In the genomic region with DNA sequence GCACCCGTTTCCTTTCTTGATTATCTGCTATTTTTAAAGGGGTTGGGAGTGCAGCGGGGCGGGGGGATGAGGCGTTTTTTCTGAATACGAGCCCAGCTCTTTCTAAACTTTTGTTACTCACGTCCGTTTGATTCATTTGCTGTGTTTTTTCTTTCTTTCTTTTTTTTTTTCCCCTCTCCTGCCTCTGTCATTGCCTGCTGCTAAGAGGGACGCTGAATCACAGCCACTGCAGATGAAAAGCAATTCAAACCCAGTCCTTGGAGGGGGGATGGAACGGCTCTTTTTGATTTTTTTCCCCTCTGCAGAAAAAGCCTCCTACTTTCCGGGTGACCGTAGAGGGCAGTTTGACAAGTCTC, we compare ENCODE assay signal across 1 cellular context.
TF ChIP-seq lines count a peak whose summit lies in the region.

No MANE protein-coding gene starts in this region.

TF ChIP-seq in H1, 55 proteins besides CTCF, POLR2A, EP300 and RAD21:
- no peak for TF ChIP-seq NANOG (IDR thresholded peaks at IDR 0.05; ENCODE audit: insufficient read depth, low read depth, low read length, poor library complexity, severe bottlenecking)
- no peak for TF ChIP-seq SIRT6 (IDR thresholded peaks at IDR 0.05; ENCODE audit: low read length)
- no peak for TF ChIP-seq KDM1A (IDR thresholded peaks at IDR 0.05; ENCODE audit: borderline replicate concordance, low read length)
- TF ChIP-seq SAP30 (IDR thresholded peaks at IDR 0.05; ENCODE audit: insufficient read depth, insufficient replicate concordance, low read length) = no peak
- no peak for TF ChIP-seq KDM4A (IDR thresholded peaks at IDR 0.05; ENCODE audit: low read depth, low read length, severe bottlenecking)
- no peak for TF ChIP-seq TAF7 (optimal IDR thresholded peaks at IDR 0.05; ENCODE audit: borderline replicate concordance, low read depth, low read length)
- TF ChIP-seq PHF8 (conservative IDR thresholded peaks at IDR 0.05; ENCODE audit: low read depth, low read length) = no peak
- TF ChIP-seq, protein P1, sequence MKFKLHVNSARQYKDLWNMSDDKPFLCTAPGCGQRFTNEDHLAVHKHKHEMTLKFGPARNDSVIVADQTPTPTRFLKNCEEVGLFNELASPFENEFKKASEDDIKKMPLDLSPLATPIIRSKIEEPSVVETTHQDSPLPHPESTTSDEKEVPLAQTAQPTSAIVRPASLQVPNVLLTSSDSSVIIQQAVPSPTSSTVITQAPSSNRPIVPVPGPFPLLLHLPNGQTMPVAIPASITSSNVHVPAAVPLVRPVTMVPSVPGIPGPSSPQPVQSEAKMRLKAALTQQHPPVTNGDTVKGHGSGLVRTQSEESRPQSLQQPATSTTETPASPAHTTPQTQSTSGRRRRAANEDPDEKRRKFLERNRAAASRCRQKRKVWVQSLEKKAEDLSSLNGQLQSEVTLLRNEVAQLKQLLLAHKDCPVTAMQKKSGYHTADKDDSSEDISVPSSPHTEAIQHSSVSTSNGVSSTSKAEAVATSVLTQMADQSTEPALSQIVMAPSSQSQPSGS (IDR thresholded peaks at IDR 0.05; ENCODE audit: low read length) = no peak
- TF ChIP-seq SRF (IDR thresholded peaks at IDR 0.05; ENCODE audit: low read depth, low read length) = no peak
- TF ChIP-seq BCL11A (IDR thresholded peaks at IDR 0.05; ENCODE audit: low read depth in 2 of 2, low read length in 2 of 2) = no peak
- TF ChIP-seq SIN3A (conservative IDR thresholded peaks at IDR 0.05 in 1 of 2, IDR thresholded peaks at IDR 0.05 in 1 of 2; ENCODE audit: low read depth in 1 of 2, low read length in 2 of 2) = no peak
- TF ChIP-seq TBP (IDR thresholded peaks at IDR 0.05; ENCODE audit: low read depth, low read length) = no peak
- TF ChIP-seq HDAC6 (IDR thresholded peaks at IDR 0.05; ENCODE audit: low read depth, low read length) = no peak
